ENCODE assay signal across 8 cellular contexts in genomic region chr4:3532714-3533336, GRCh38. TPM values are rescaled to one million over a fixed set of nuclear protein-coding genes. Genes with fewer than 3 reads are reported as not detected.
DNase-seq lines count a peak whose midpoint lies in the region; ATAC-seq and TF ChIP-seq lines count a peak whose summit lies in the region.

No MANE protein-coding gene starts in this region.

- peak overlapping the region; percentile 92 for H2AFZ ChIP-seq in mesenchymal stem cell (ENCODE audit: low read depth, low read length)

- H2BK5ac ChIP-seq in mesenchymal stem cell (ENCODE audit: low read depth, low read length, poor library complexity, severe bottlenecking): no peak overlapping the region

- H3K9me3 Mint-ChIP-seq in CD8-positive, alpha-beta T cell: peaks cover 3% of the 10 kb centered on the region
- H3K9me3 Mint-ChIP-seq in central memory CD8-positive, alpha-beta T cell: no peaks in the 10 kb centered on the region

- no peak overlapping the region for H3K23ac ChIP-seq in mesenchymal stem cell (ENCODE audit: low read length in 2 of 2)

- peak overlapping the region; percentile 98 for H3K4me3 Mint-ChIP-seq in CD8-positive, alpha-beta T cell
- H3K4me3 Mint-ChIP-seq in central memory CD8-positive, alpha-beta T cell: peak overlapping the region; percentile 99

- no peak overlapping the region for H3K14ac ChIP-seq in mesenchymal stem cell (ENCODE audit: low read length in 2 of 2)

- no peaks in the 10 kb centered on the region for H3K27me3 ChIP-seq in CD8-positive, alpha-beta T cell (ENCODE audit: insufficient read depth, low read length)
- H3K27me3 ChIP-seq in mesenchymal stem cell (ENCODE audit: control insufficient read depth in 1 of 2, insufficient read depth in 1 of 2, low read length in 2 of 2): peaks cover 5 to 9% of the 10 kb centered on the region in 2 experiments

- intact Hi-C loops in CD8-positive, alpha-beta T cell (cut with DNase I, micrococcal nuclease): loop anchor here in 1 of 2 experiments (1.0 to 5.0 kb wide), 5 partner anchors 241 to 759 kb away; partner anchors contain the start of genes HTT, HTT-AS, LYAR and RGS12

- H3K36me3 ChIP-seq in CD8-positive, alpha-beta T cell (ENCODE audit: insufficient read depth, low read length): peaks cover 4% of the 10 kb centered on the region
- H3K36me3 ChIP-seq in mesenchymal stem cell (ENCODE audit: control insufficient read depth in 1 of 2, insufficient read depth in 2 of 2, low read depth in 1 of 2, low read length in 2 of 2): peaks cover 7 to 27% of the 10 kb centered on the region in 2 experiments

- no peaks in the 10 kb centered on the region for H3K9me3 ChIP-seq in CD8-positive, alpha-beta T cell (ENCODE audit: low read length)
- no peaks in the 10 kb centered on the region for H3K9me3 ChIP-seq in mesenchymal stem cell (ENCODE audit: control insufficient read depth, low read length)

- no peak overlapping the region for H2BK12ac ChIP-seq in mesenchymal stem cell (ENCODE audit: low read length in 2 of 2)

- CTCF ChIA-PET in CD8-positive, alpha-beta T cell (lab: Charles Lee): no interaction called here

- H3K4me3 ChIP-seq in CD8-positive, alpha-beta T cell (ENCODE audit: low read depth, low read length): peak overlapping the region; percentile 93
- H3K4me3 ChIP-seq in mesenchymal stem cell (ENCODE audit: insufficient read depth in 1 of 2, low read depth in 1 of 2, low read length in 2 of 2): peak overlapping the region; percentile 49 to 80

- POLR2A ChIA-PET in CD8-positive, alpha-beta T cell (lab: Charles Lee): no interaction called here

- H3K27ac ChIP-seq in CD8-positive, alpha-beta T cell (ENCODE audit: low read depth, low read length): no peak overlapping the region
- H3K27ac ChIP-seq in mesenchymal stem cell (ENCODE audit: low read length, poor library complexity, severe bottlenecking): no peak overlapping the region

- H4K91ac ChIP-seq in mesenchymal stem cell (ENCODE audit: low read length): no peak overlapping the region

- no peaks in the 10 kb centered on the region for H3K27me3 Mint-ChIP-seq in CD8-positive, alpha-beta T cell (ENCODE audit: low read depth)
- peaks cover 18% of the 10 kb centered on the region for H3K27me3 Mint-ChIP-seq in central memory CD8-positive, alpha-beta T cell

- no peak overlapping the region for H2BK120ac ChIP-seq in mesenchymal stem cell (ENCODE audit: low read depth, low read length)

- no peak overlapping the region for H2BK15ac ChIP-seq in mesenchymal stem cell (ENCODE audit: low read depth, poor library complexity, severe bottlenecking)

- peak overlapping the region; percentile 76 for H3K9ac ChIP-seq in mesenchymal stem cell (ENCODE audit: low read length)

- H2AK5ac ChIP-seq in mesenchymal stem cell (ENCODE audit: low read length, severe bottlenecking): no peak overlapping the region

- H3K4me2 ChIP-seq in mesenchymal stem cell (ENCODE audit: low read length, poor library complexity, severe bottlenecking): peak overlapping the region; percentile 99

- H3K4me1 Mint-ChIP-seq in CD8-positive, alpha-beta T cell (ENCODE audit: low read depth): peaks cover 34% of the 10 kb centered on the region
- H3K4me1 Mint-ChIP-seq in central memory CD8-positive, alpha-beta T cell: peaks cover 28% of the 10 kb centered on the region

- peaks cover 27% of the 10 kb centered on the region for H3K4me1 ChIP-seq in CD8-positive, alpha-beta T cell (ENCODE audit: insufficient read depth, low read length)
- peaks cover 20% of the 10 kb centered on the region for H3K4me1 ChIP-seq in mesenchymal stem cell (ENCODE audit: control insufficient read depth, insufficient read depth, low read depth, low read length)

- H3K36me3 Mint-ChIP-seq in CD8-positive, alpha-beta T cell: peaks cover 24% of the 10 kb centered on the region
- H3K36me3 Mint-ChIP-seq in central memory CD8-positive, alpha-beta T cell (ENCODE audit: insufficient read depth): peaks cover 19% of the 10 kb centered on the region

- H4K8ac ChIP-seq in mesenchymal stem cell (ENCODE audit: low read length): peak overlapping the region; percentile 30

- H3K79me1 ChIP-seq in mesenchymal stem cell (replicated peaks; ENCODE audit: low read length, poor library complexity, severe bottlenecking): peaks cover 31% of the 10 kb centered on the region

- H3K4ac ChIP-seq in mesenchymal stem cell (ENCODE audit: low read depth in 1 of 2, low read length in 2 of 2): no peak overlapping the region

- no peak overlapping the region for H3K18ac ChIP-seq in mesenchymal stem cell (ENCODE audit: low read depth in 1 of 2, low read length in 2 of 2)

- 15% methylated on average over 38 of the region's 42 CpGs for WGBS in mesenchymal stem cell

- DNase-seq in CD8-positive, alpha-beta T cell: no peak
- no peak for DNase-seq in central memory CD8-positive, alpha-beta T cell (ENCODE audit: low spot score in 2 of 2)
- DNase-seq in mesenchymal stem cell: no peak
- DNase-seq in stimulated activated CD4-positive, alpha-beta T cell treated with anti-CD3 and anti-CD28 coated beads, Interleukin-4, amount 100 ng/mL, for 1 hour: no peak
- no peak for DNase-seq in stimulated activated CD4-positive, alpha-beta T cell treated with anti-CD3 and anti-CD28 coated beads, Interleukin-4, amount 100 ng/mL, for 24 hours

- no peak for ATAC-seq in CD8-positive, alpha-beta T cell
- ATAC-seq in HG03045 (IDR thresholded peaks at IDR 0.05; ENCODE audit: unreplicated experiment) (peak; percentile 11), HG02840 (IDR thresholded peaks at IDR 0.05; ENCODE audit: low FRiP score, unreplicated experiment) (no peak), HG02885 (IDR thresholded peaks at IDR 0.05; ENCODE audit: poor library complexity, unreplicated experiment) (no peak)
- no peak for ATAC-seq in central memory CD8-positive, alpha-beta T cell (replicated peaks; ENCODE audit: extremely low read depth, poor library complexity, severe bottlenecking)

- no peak for TF ChIP-seq CTCF in CD8-positive, alpha-beta T cell (IDR thresholded peaks at IDR 0.05)

- H3K27ac Mint-ChIP-seq in CD8-positive, alpha-beta T cell: peak overlapping the region; percentile 96
- H3K27ac Mint-ChIP-seq in central memory CD8-positive, alpha-beta T cell (ENCODE audit: low read depth): peak overlapping the region; percentile 98

RNA-seq across cellular contexts. Expression of gene LRPAP1, which starts 0.6 kb away (rescaled TPM):
- 10 to 100 TPM; 94.6 to 97.4 TPM for total RNA-seq in CD8-positive, alpha-beta T cell
- polyA plus RNA-seq in mesenchymal stem cell (2013, experiment 1 of 2): 119 TPM
- polyA plus RNA-seq in mesenchymal stem cell (2013, experiment 2 of 2): 122 TPM
